12 cellular contexts compared by ENCODE assay signal in the genomic region with DNA sequence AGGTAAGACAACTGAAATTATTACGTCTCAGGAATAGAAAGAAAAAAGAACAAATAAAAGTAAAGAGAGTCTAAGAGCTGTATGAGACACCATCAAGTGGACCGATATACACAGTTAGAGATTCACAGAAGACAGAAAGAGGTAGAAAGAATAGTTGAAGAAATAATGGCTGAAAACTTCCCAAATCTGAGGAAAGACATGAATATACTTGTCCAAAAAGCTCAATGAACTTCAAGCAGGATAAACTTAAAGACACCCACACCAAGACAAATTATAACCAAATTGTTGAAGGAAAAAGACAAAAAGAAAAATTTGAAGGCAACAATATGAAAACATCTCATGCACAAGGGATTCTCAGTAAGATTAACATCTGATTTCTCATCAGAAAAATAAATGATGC. TPM values are rescaled to one million over a fixed set of nuclear protein-coding genes. Genes with fewer than 3 reads are reported as not detected.
"Had no signal": no experiment of that assay in that cellular context is flagged by ENCODE, and none has a peak within 500 bp of the region (broad histone marks: within the 10 kb centered on the region; RNA-seq: fewer than 3 reads in every experiment).

No MANE protein-coding gene starts in this region.

- H3K4me1 ChIP-seq: HAP-1 had no signal

- H3K9me3 ChIP-seq: HAP-1 had no signal

- H3K36me3 ChIP-seq: HAP-1 had no signal

- DNase-seq: GM23248, GOT3, H7, H9, HCEC 1CT, HFFc6 had no signal

- H3K27ac Mint-ChIP-seq: GM23338, H9, HFFc6 had no signal

- ATAC-seq: GM23338, HCT116 had no signal

- H3K4me1 Mint-ChIP-seq: GM23338, H9 had no signal

- H3K4me3 ChIP-seq: GM23248, GM23338, HAP-1 had no signal

- H3K4me3 Mint-ChIP-seq: GM23338, H9, HFFc6 had no signal

- H3K27ac ChIP-seq: GM23248 had no signal

- H3K4me2 ChIP-seq: GM23338 had no signal

- FAIRE-seq: H1, H54 had no signal

RNA-seq across cellular contexts. Expression of a gene that starts 19.6 kb away (rescaled TPM):
- total RNA-seq: GM23248, H4, HFFc6 had no signal
- polyA plus RNA-seq: GM23248 had no signal
